Comparison of ENCODE assay signal across 25 cellular contexts in genomic region chr1:180219776-180220175, GRCh38. TPM values are rescaled to one million over a fixed set of nuclear protein-coding genes. Genes with fewer than 3 reads are reported as not detected.
DNase-seq lines count a peak whose midpoint lies in the region; ATAC-seq and TF ChIP-seq lines count a peak whose summit lies in the region.
"Had no signal": no experiment of that assay in that cellular context is flagged by ENCODE, and none has a peak within 500 bp of the region (broad histone marks: within the 10 kb centered on the region; RNA-seq: fewer than 3 reads in every experiment).

No MANE protein-coding gene starts in this region.

- H3K9me3 ChIP-seq in neural progenitor cell (ENCODE audit: low read depth) (no peaks in the 10 kb centered on the region), upper lobe of right lung (no peaks in the 10 kb centered on the region)
- H3K9me3 ChIP-seq: A549; BE2C; BLaER1 treated with 17β-estradiol and CSF1 and Interleukin-3, amounts not matched to agents 10 nM and 100 nM; HAP-1 had no signal

- H3F3A ChIP-seq in neural progenitor cell (ENCODE audit: low read depth), result peaks cover 1% of the 10 kb centered on the region

- H3K27me3 ChIP-seq in neural progenitor cell, result peaks cover 31% of the 10 kb centered on the region
- peaks cover 6% of the 10 kb centered on the region for H3K27me3 ChIP-seq in upper lobe of right lung

- H3K36me3 ChIP-seq in neural progenitor cell, result no peaks in the 10 kb centered on the region
- no peaks in the 10 kb centered on the region for H3K36me3 ChIP-seq in upper lobe of right lung
- H3K36me3 ChIP-seq: BE2C; BLaER1 treated with 17β-estradiol and CSF1 and Interleukin-3, amounts not matched to agents 10 nM and 100 nM; HAP-1 had no signal

- no peaks in the 10 kb centered on the region for H3K9me3 Mint-ChIP-seq in stimulated activated naive CD8-positive, alpha-beta T cell treated with anti-CD3 and anti-CD28 coated beads, Interleukin-15, amount 100 ng/mL, for 72 hours
- H3K9me3 Mint-ChIP-seq in neural progenitor cell, result peaks cover 7% of the 10 kb centered on the region
- H3K9me3 Mint-ChIP-seq: CD4-positive, alpha-beta T cell; CD8-positive, alpha-beta memory T cell; HFFc6 had no signal

- peaks cover 29% of the 10 kb centered on the region for H3K27me3 Mint-ChIP-seq in stimulated activated naive CD8-positive, alpha-beta T cell treated with anti-CD3 and anti-CD28 coated beads, Interleukin-15, amount 100 ng/mL, for 72 hours
- peaks cover 29% of the 10 kb centered on the region for H3K27me3 Mint-ChIP-seq in neural progenitor cell (ENCODE audit: insufficient read depth, low read depth)

- H3K4me1 ChIP-seq in neural progenitor cell (no peaks in the 10 kb centered on the region), upper lobe of right lung (no peaks in the 10 kb centered on the region)
- H3K4me1 ChIP-seq: A549, BE2C, HAP-1 had no signal

- no peaks in the 10 kb centered on the region for H3K79me2 ChIP-seq in neural progenitor cell (ENCODE audit: low read depth)

- peak overlapping the region; percentile 79 for H2AFZ ChIP-seq in neural progenitor cell (replicated peaks)
- H2AFZ ChIP-seq: GM23248 had no signal

- intact Hi-C loops in upper lobe of right lung (cut with DNase I), result no loop called here

- H4K20me1 ChIP-seq in neural progenitor cell (ENCODE audit: low read depth), result no peaks in the 10 kb centered on the region
- H4K20me1 ChIP-seq: BLaER1 treated with 17β-estradiol and CSF1 and Interleukin-3, amounts not matched to agents 10 nM and 100 nM had no signal

- H3K27ac ChIP-seq in neural progenitor cell (no peak overlapping the region), upper lobe of right lung (no peak overlapping the region)
- H3K27ac ChIP-seq: A549; BLaER1 treated with 17β-estradiol and CSF1 and Interleukin-3, amounts not matched to agents 10 nM and 100 nM; GM23248 had no signal

- H3K9ac ChIP-seq in neural progenitor cell, result no peak overlapping the region
- H3K9ac ChIP-seq: BLaER1 treated with 17β-estradiol and CSF1 and Interleukin-3, amounts not matched to agents 10 nM and 100 nM; GM23248 had no signal

- ATAC-seq in stimulated activated naive CD8-positive, alpha-beta T cell treated with anti-CD3 and anti-CD28 coated beads, Interleukin-15, amount 100 ng/mL, for 72 hours, result peak; percentile 43
- no peak for ATAC-seq in stimulated activated naive CD8-positive, alpha-beta T cell treated with anti-CD3 and anti-CD28 coated beads, Interleukin-15, Interleukin-2, amounts not matched to agents 100 U/mL and 50 U/mL, for 24 hours
- no peak for ATAC-seq in upper lobe of right lung
- no peak for ATAC-seq in GM18517 (IDR thresholded peaks at IDR 0.05; ENCODE audit: unreplicated experiment)
- no peak for ATAC-seq in GM19324 (IDR thresholded peaks at IDR 0.05; ENCODE audit: low FRiP score, unreplicated experiment)
- ATAC-seq: A549 had no signal

- no peak overlapping the region for H3K4me3 Mint-ChIP-seq in stimulated activated naive CD8-positive, alpha-beta T cell treated with anti-CD3 and anti-CD28 coated beads, Interleukin-15, amount 100 ng/mL, for 72 hours
- no peak overlapping the region for H3K4me3 Mint-ChIP-seq in neural progenitor cell
- H3K4me3 Mint-ChIP-seq: CD14-positive monocyte; CD4-positive, alpha-beta T cell; CD8-positive, alpha-beta memory T cell; HFFc6 had no signal

- H3K4me2 ChIP-seq in neural progenitor cell, result no peak overlapping the region
- H3K4me2 ChIP-seq: A549; BLaER1 treated with 17β-estradiol and CSF1 and Interleukin-3, amounts not matched to agents 10 nM and 100 nM had no signal

- no peaks in the 10 kb centered on the region for H3K36me3 Mint-ChIP-seq in neural progenitor cell
- H3K36me3 Mint-ChIP-seq: CD14-positive monocyte; CD8-positive, alpha-beta memory T cell had no signal

- H3K4me1 Mint-ChIP-seq in stimulated activated naive CD8-positive, alpha-beta T cell treated with anti-CD3 and anti-CD28 coated beads, Interleukin-15, amount 100 ng/mL, for 72 hours, result peaks cover 8% of the 10 kb centered on the region
- H3K4me1 Mint-ChIP-seq in neural progenitor cell, result no peaks in the 10 kb centered on the region
- H3K4me1 Mint-ChIP-seq: CD14-positive monocyte; CD8-positive, alpha-beta memory T cell had no signal

- H3K27ac Mint-ChIP-seq in stimulated activated naive CD8-positive, alpha-beta T cell treated with anti-CD3 and anti-CD28 coated beads, Interleukin-15, amount 100 ng/mL, for 72 hours, result no peak overlapping the region
- H3K27ac Mint-ChIP-seq in neural progenitor cell, result no peak overlapping the region
- H3K27ac Mint-ChIP-seq: CD4-positive, alpha-beta T cell; HFFc6 had no signal

- DNase-seq in stimulated activated naive CD8-positive, alpha-beta T cell treated with anti-CD3 and anti-CD28 coated beads, Interleukin-15, amount 100 ng/mL, for 72 hours, result no peak
- DNase-seq in stimulated activated naive CD8-positive, alpha-beta T cell treated with anti-CD3 and anti-CD28 coated beads, Interleukin-15, Interleukin-2, amounts not matched to agents 100 U/mL and 50 U/mL, for 24 hours, result no peak
- DNase-seq in islet precursor cell (peak; percentile 52), neural progenitor cell (ENCODE audit: low spot score) (no peak), upper lobe of right lung (peak; percentile 22), NCI-H146 (lab: John Stamatoyannopoulos, UW) (no peak)
- DNase-seq: 8988T; ACHN; AML-193; BE2C; Calu3; CD4-positive, alpha-beta T cell; CD8-positive, alpha-beta memory T cell; DMS53; DMS79 treated with DMSO at 0.1 percent for 48 hours; GF-D8; GM23248; HFFc6 had no signal

- H3K4me3 ChIP-seq in neural progenitor cell (no peak overlapping the region), upper lobe of right lung (no peak overlapping the region)
- H3K4me3 ChIP-seq: A549; BLaER1 treated with 17β-estradiol and CSF1 and Interleukin-3, amounts not matched to agents 10 nM and 100 nM; GM23248; HAP-1 had no signal

- no peak for TF ChIP-seq CTCF in neural progenitor cell (IDR thresholded peaks at IDR 0.05)
- TF ChIP-seq CTCF in upper lobe of right lung (IDR thresholded peaks at IDR 0.05), result no peak

RNA-seq across cellular contexts. Expression of gene LHX4, which starts 10.3 kb away (rescaled TPM):
- total RNA-seq in neural progenitor cell (ENCODE audit: low replicate concordance), result 0.06 TPM in 1 of 2 replicates, not detected in the other
- total RNA-seq in upper lobe of right lung, result not detected
- total RNA-seq: CD8-positive, alpha-beta memory T cell; G401; GM23248 had no signal

Comparison
In these comparisons a context has a peak if more than half of its experiments do, and no peak if none do; other contexts are left out.
1. DNase-seq: peak in islet precursor cell (single experiment) and upper lobe of right lung (single experiment); none in stimulated activated naive CD8-positive, alpha-beta T cell treated with anti-CD3 and anti-CD28 coated beads, Interleukin-15, amount 100 ng/mL, for 72 hours (0 of 2), stimulated activated naive CD8-positive, alpha-beta T cell treated with anti-CD3 and anti-CD28 coated beads, Interleukin-15, Interleukin-2, amounts not matched to agents 100 U/mL and 50 U/mL, for 24 hours (single experiment), neural progenitor cell (single experiment) and NCI-H146 (single experiment).